19 cellular contexts compared by ENCODE assay signal in the genomic region with DNA sequence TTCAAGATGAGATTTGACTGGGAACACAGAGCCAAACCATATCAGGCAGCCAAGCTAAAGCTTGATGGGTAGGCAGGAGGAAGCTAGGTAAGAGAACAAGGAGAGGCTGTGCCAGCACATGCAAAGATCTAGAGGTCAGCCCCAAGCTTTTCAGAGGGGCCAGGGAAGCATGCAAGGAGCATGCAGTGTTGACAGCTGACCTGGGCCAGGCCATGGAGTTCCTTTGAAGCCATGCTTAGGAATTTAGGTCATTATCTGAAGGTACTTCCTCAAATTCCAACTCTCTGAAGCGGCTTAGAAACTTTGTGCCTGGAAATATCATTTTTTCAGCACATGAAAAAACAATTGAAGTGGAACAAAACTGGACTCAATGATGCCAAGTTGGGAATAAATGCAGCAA.
DNase-seq lines count a peak whose midpoint lies in the region; ATAC-seq and TF ChIP-seq lines count a peak whose summit lies in the region.
"Had no signal": no experiment of that assay in that cellular context is flagged by ENCODE, and none has a peak within 500 bp of the region (broad histone marks: within the 10 kb centered on the region; RNA-seq: fewer than 3 reads in every experiment).

No MANE protein-coding gene starts in this region.

- WGBS in trophoblast cell (ENCODE audit: extremely low coverage, insufficient coverage, insufficient read length): no CpG with 5 or more reads among the region's 1 CpG

- H3K36me3 ChIP-seq in trophoblast cell (ENCODE audit: control insufficient read depth in 1 of 2, insufficient read depth in 2 of 2, low read length in 2 of 2) (no peaks in the 10 kb centered on the region), gastrocnemius medialis (no peaks in the 10 kb centered on the region)
- H3K36me3 ChIP-seq: BLaER1 treated with 17β-estradiol and CSF1 and Interleukin-3, amounts not matched to agents 10 nM and 100 nM had no signal

- ATAC-seq in stimulated activated naive CD8-positive, alpha-beta T cell treated with anti-CD3 and anti-CD28 coated beads, Interleukin-15, Interleukin-2, amounts not matched to agents 100 U/mL and 50 U/mL, for 24 hours: peak; percentile 32
- no peak for ATAC-seq in stimulated activated naive CD8-positive, alpha-beta T cell treated with anti-CD3 and anti-CD28 coated beads, Interleukin-15, amount 100 ng/mL, for 72 hours
- no peak for ATAC-seq in gastrocnemius medialis
- ATAC-seq: A549; CD8-positive, alpha-beta T cell; GM12878 had no signal

- no peak for DNase-seq in stimulated activated naive CD8-positive, alpha-beta T cell treated with anti-CD3 and anti-CD28 coated beads, Interleukin-15, Interleukin-2, amounts not matched to agents 100 U/mL and 50 U/mL, for 24 hours
- DNase-seq in stimulated activated naive CD8-positive, alpha-beta T cell treated with anti-CD3 and anti-CD28 coated beads, Interleukin-15, amount 100 ng/mL, for 72 hours: no peak
- DNase-seq in islet precursor cell (peak; percentile 64), trophoblast cell (no peak), coronary artery (ENCODE audit: low spot score) (no peak), gastrocnemius medialis (no peak)
- DNase-seq: AML-193; Caco-2; Calu3; CD4-positive, alpha-beta T cell; CD8-positive, alpha-beta T cell; DMS79 treated with DMSO at 0.1 percent for 48 hours; GDM1 had no signal

- H3K9me3 ChIP-seq in trophoblast cell (ENCODE audit: insufficient read depth, low read depth, low read length) (no peaks in the 10 kb centered on the region), gastrocnemius medialis (no peaks in the 10 kb centered on the region)
- H3K9me3 ChIP-seq: A549; BLaER1 treated with 17β-estradiol and CSF1 and Interleukin-3, amounts not matched to agents 10 nM and 100 nM; Caco-2 had no signal

- H3K9me3 Mint-ChIP-seq in stimulated activated naive CD8-positive, alpha-beta T cell treated with anti-CD3 and anti-CD28 coated beads, Interleukin-15, amount 100 ng/mL, for 72 hours: no peaks in the 10 kb centered on the region
- H3K9me3 Mint-ChIP-seq: CD4-positive, alpha-beta T cell; CD8-positive, alpha-beta T cell had no signal

- peak overlapping the region; percentile 60 for H2BK5ac ChIP-seq in trophoblast cell (ENCODE audit: low read depth, low read length, poor library complexity)

- TF ChIP-seq POLR2A in gastrocnemius medialis (IDR thresholded peaks at IDR 0.05): no peak

- H3K9ac ChIP-seq in trophoblast cell (ENCODE audit: low read length): no peak overlapping the region
- H3K9ac ChIP-seq: BLaER1 treated with 17β-estradiol and CSF1 and Interleukin-3, amounts not matched to agents 10 nM and 100 nM had no signal

- intact Hi-C loops in gastrocnemius medialis (cut with DNase I; ENCODE audit: low total_unique reads): no loop called here

- no peak overlapping the region for H3K14ac ChIP-seq in trophoblast cell (ENCODE audit: low read length)

- H4K91ac ChIP-seq in trophoblast cell (ENCODE audit: low read depth, low read length): peak overlapping the region; percentile 51

- no peaks in the 10 kb centered on the region for H3K27me3 Mint-ChIP-seq in stimulated activated naive CD8-positive, alpha-beta T cell treated with anti-CD3 and anti-CD28 coated beads, Interleukin-15, amount 100 ng/mL, for 72 hours
- H3K27me3 Mint-ChIP-seq: B cell; CD4-positive, alpha-beta T cell had no signal

- no peak overlapping the region for H2AK5ac ChIP-seq in trophoblast cell (ENCODE audit: low read length)

- no peak overlapping the region for H4K8ac ChIP-seq in trophoblast cell (ENCODE audit: low read depth, low read length)

- no peak overlapping the region for H3K23ac ChIP-seq in trophoblast cell (ENCODE audit: low read length)

- no peak overlapping the region for H3K27ac Mint-ChIP-seq in stimulated activated naive CD8-positive, alpha-beta T cell treated with anti-CD3 and anti-CD28 coated beads, Interleukin-15, amount 100 ng/mL, for 72 hours
- H3K27ac Mint-ChIP-seq: B cell; CD4-positive, alpha-beta T cell; CD8-positive, alpha-beta T cell had no signal

- H3K4me1 Mint-ChIP-seq in stimulated activated naive CD8-positive, alpha-beta T cell treated with anti-CD3 and anti-CD28 coated beads, Interleukin-15, amount 100 ng/mL, for 72 hours: no peaks in the 10 kb centered on the region
- H3K4me1 Mint-ChIP-seq: B cell had no signal

- H3K18ac ChIP-seq in trophoblast cell (ENCODE audit: low read length): no peak overlapping the region

- H3K79me1 ChIP-seq in trophoblast cell (ENCODE audit: low read length): peaks cover 8% of the 10 kb centered on the region

- peak overlapping the region; percentile 45 for H2BK120ac ChIP-seq in trophoblast cell (ENCODE audit: insufficient read depth, low read length, poor library complexity)

- in situ Hi-C loops in gastrocnemius medialis (cut with MboI; ENCODE audit: low sequenced_read_pairs in 4 of 4): no loop called here

- no peak overlapping the region for H3K4me3 Mint-ChIP-seq in stimulated activated naive CD8-positive, alpha-beta T cell treated with anti-CD3 and anti-CD28 coated beads, Interleukin-15, amount 100 ng/mL, for 72 hours
- H3K4me3 Mint-ChIP-seq: B cell; CD4-positive, alpha-beta T cell; CD8-positive, alpha-beta T cell had no signal

- no peak overlapping the region for H3K4me2 ChIP-seq in trophoblast cell (ENCODE audit: low read length)
- H3K4me2 ChIP-seq: A549; BLaER1 treated with 17β-estradiol and CSF1 and Interleukin-3, amounts not matched to agents 10 nM and 100 nM had no signal

- H3K27me3 ChIP-seq in trophoblast cell (ENCODE audit: insufficient read depth, low read length) (no peaks in the 10 kb centered on the region), gastrocnemius medialis (no peaks in the 10 kb centered on the region)
- H3K27me3 ChIP-seq: BLaER1 treated with 17β-estradiol and CSF1 and Interleukin-3, amounts not matched to agents 10 nM and 100 nM had no signal

- H3K4ac ChIP-seq in trophoblast cell (ENCODE audit: low read depth, low read length): no peak overlapping the region

- TF ChIP-seq CTCF in coronary artery (IDR thresholded peaks at IDR 0.05) (no peak), gastrocnemius medialis (IDR thresholded peaks at IDR 0.05 in 4 of 5, conservative IDR thresholded peaks at IDR 0.05 in 1 of 5) (no peak)

- H2BK12ac ChIP-seq in trophoblast cell (ENCODE audit: low read length): peak overlapping the region; percentile 72

- H2AFZ ChIP-seq in trophoblast cell (ENCODE audit: insufficient read depth, low read length, poor library complexity): no peak overlapping the region

- H3K4me1 ChIP-seq in trophoblast cell (ENCODE audit: control insufficient read depth in 1 of 2, insufficient read depth in 2 of 2, low read length in 2 of 2): peaks cover 8 to 11% of the 10 kb centered on the region in 2 experiments
- H3K4me1 ChIP-seq in gastrocnemius medialis: no peaks in the 10 kb centered on the region
- H3K4me1 ChIP-seq: A549; BLaER1 treated with 17β-estradiol and CSF1 and Interleukin-3, amounts not matched to agents 10 nM and 100 nM had no signal

- H3K27ac ChIP-seq in trophoblast cell (ENCODE audit: low read depth, low read length): no peak overlapping the region
- H3K27ac ChIP-seq in coronary artery: no peak overlapping the region
- no peak overlapping the region for H3K27ac ChIP-seq in gastrocnemius medialis
- H3K27ac ChIP-seq: 22Rv1; A549; BLaER1 treated with 17β-estradiol and CSF1 and Interleukin-3, amounts not matched to agents 10 nM and 100 nM; C4-2B had no signal

- H3K4me3 ChIP-seq in trophoblast cell (ENCODE audit: low read depth, low read length): no peak overlapping the region
- no peak overlapping the region for H3K4me3 ChIP-seq in coronary artery
- no peak overlapping the region for H3K4me3 ChIP-seq in gastrocnemius medialis
- H3K4me3 ChIP-seq: A549; BLaER1 treated with 17β-estradiol and CSF1 and Interleukin-3, amounts not matched to agents 10 nM and 100 nM; GM12878 had no signal

- H3K79me2 ChIP-seq in trophoblast cell (ENCODE audit: control insufficient read depth, insufficient read depth, low read length, poor library complexity): peaks cover 1% of the 10 kb centered on the region

- no peak overlapping the region for H4K12ac ChIP-seq in trophoblast cell (ENCODE audit: low read depth, low read length)
